24 cellular contexts compared by ENCODE assay signal in genomic region chr3:132326251-132326650, GRCh38. TPM values are rescaled to one million over a fixed set of nuclear protein-coding genes. Genes with fewer than 3 reads are reported as not detected.
DNase-seq lines count a peak whose midpoint lies in the region; ATAC-seq, FAIRE-seq and TF ChIP-seq lines count a peak whose summit lies in the region.
"Had no signal": no experiment of that assay in that cellular context is flagged by ENCODE, and none has a peak within 500 bp of the region (broad histone marks: within the 10 kb centered on the region; RNA-seq: fewer than 3 reads in every experiment).

No MANE protein-coding gene starts in this region.

- intact Hi-C loops in pancreas (cut with DNase I), result no loop called here
- intact Hi-C loops in Right ventricle myocardium superior (cut with DNase I), result no loop called here

- peak; percentile 47 for ATAC-seq in GM19324 (IDR thresholded peaks at IDR 0.05; ENCODE audit: low FRiP score, unreplicated experiment)
- ATAC-seq in HG02938 (IDR thresholded peaks at IDR 0.05; ENCODE audit: unreplicated experiment), result peak; percentile 59
- ATAC-seq in pancreas, result peak in 3 of 4 donors; percentile 57 to 68 (median 60)
- no peak for ATAC-seq in Right ventricle myocardium superior (ENCODE audit: poor library complexity)
- ATAC-seq: activated CD8-positive, alpha-beta T cell treated with anti-CD3 and anti-CD28 coated beads, Interleukin-2, amount 10 ng/mL, durations not matched to agents 7 days and 5 days; heart left ventricle had no signal

- no peak for FAIRE-seq in pancreas (lab: Jason Lieb, UNC)
- FAIRE-seq: urothelium cell line had no signal

- peaks cover 0 to 18% (median 14%) of the 10 kb centered on the region in 3 donors for H3K4me1 ChIP-seq in pancreas
- H3K4me1 ChIP-seq: right atrium auricular region had no signal

- TF ChIP-seq CTCF in pancreas (IDR thresholded peaks at IDR 0.05), result no peak

- no peaks in the 10 kb centered on the region for H3K27me3 ChIP-seq in pancreas
- H3K27me3 ChIP-seq: right atrium auricular region had no signal

- H3K4me3 ChIP-seq in pancreas, result no peak overlapping the region
- H3K4me3 ChIP-seq: heart left ventricle, lung, right atrium auricular region had no signal

- DNase-seq in SW480 (ENCODE audit: low spot score), result peak; percentile 15
- DNase-seq in pancreas, result no peak
- DNase-seq in NCI-H524 (lab: John Stamatoyannopoulos, UW), result no peak
- DNase-seq in NK-92 treated with Interleukin-12 subunit alpha and Interleukin-12 subunit beta, amount 100 ng/mL, for 24 hours (lab: John Stamatoyannopoulos, UW), result no peak
- no peak for DNase-seq in NCI-H446 treated with DMSO at 0.1 percent for 48 hours (lab: John Stamatoyannopoulos, UW)
- no peak for DNase-seq in Right ventricle myocardium superior
- DNase-seq: activated B cell treated with CpG ODN at 0.5 μM for 24 hours; activated CD8-positive, alpha-beta T cell treated with anti-CD3 and anti-CD28 coated beads, Interleukin-2, amount 10 ng/mL, durations not matched to agents 7 days and 5 days; activated naive CD4-positive, alpha-beta T cell; activated T-cell treated with anti-CD3 and anti-CD28 coated beads, Interleukin-2, amount 50 U/mL, for 24 hours; CD8-positive, alpha-beta memory T cell; cortex of kidney; DMS79; heart left ventricle; immature natural killer cell; NCI-H82; nucleus accumbens; SK-N-SH; stimulated activated CD4-positive, alpha-beta T cell treated with anti-CD3 and anti-CD28 coated beads, Interleukin-12 subunit alpha, Interleukin-12 subunit beta, amount 100 ng/mL, for 4 hours had no signal

- peak overlapping the region in 3 of 4 donors; percentile 12 to 62 (median 24) for H3K27ac ChIP-seq in pancreas
- H3K27ac ChIP-seq: heart left ventricle, right atrium auricular region had no signal

- H3K9me3 ChIP-seq in pancreas, result no peaks in the 10 kb centered on the region
- H3K9me3 ChIP-seq: heart left ventricle, right atrium auricular region, SK-N-SH had no signal

- 26 to 29% methylated on average over 2 of the region's 2 CpGs for WGBS in pancreas, 2 donors

- no peaks in the 10 kb centered on the region for H3K36me3 ChIP-seq in pancreas
- H3K36me3 ChIP-seq: heart left ventricle, right atrium auricular region had no signal

RNA-seq across cellular contexts. Expression of gene ACP3, which starts 9.0 kb away (rescaled TPM):
- total RNA-seq in pancreas, result 1 to 10 TPM; 1.9 to 6.3 (median 3.3) TPM
- polyA plus RNA-seq in pancreas, result 1 to 10 TPM; 2.1 to 5.2 TPM
- 1.3 TPM for total RNA-seq in Right ventricle myocardium superior
- total RNA-seq: activated CD8-positive, alpha-beta T cell treated with anti-CD3 and anti-CD28 coated beads, Interleukin-2, amount 10 ng/mL, durations not matched to agents 7 days and 5 days; CD8-positive, alpha-beta memory T cell had no signal
- polyA plus RNA-seq: CD8-positive, alpha-beta memory T cell had no signal
